In the genomic region with DNA sequence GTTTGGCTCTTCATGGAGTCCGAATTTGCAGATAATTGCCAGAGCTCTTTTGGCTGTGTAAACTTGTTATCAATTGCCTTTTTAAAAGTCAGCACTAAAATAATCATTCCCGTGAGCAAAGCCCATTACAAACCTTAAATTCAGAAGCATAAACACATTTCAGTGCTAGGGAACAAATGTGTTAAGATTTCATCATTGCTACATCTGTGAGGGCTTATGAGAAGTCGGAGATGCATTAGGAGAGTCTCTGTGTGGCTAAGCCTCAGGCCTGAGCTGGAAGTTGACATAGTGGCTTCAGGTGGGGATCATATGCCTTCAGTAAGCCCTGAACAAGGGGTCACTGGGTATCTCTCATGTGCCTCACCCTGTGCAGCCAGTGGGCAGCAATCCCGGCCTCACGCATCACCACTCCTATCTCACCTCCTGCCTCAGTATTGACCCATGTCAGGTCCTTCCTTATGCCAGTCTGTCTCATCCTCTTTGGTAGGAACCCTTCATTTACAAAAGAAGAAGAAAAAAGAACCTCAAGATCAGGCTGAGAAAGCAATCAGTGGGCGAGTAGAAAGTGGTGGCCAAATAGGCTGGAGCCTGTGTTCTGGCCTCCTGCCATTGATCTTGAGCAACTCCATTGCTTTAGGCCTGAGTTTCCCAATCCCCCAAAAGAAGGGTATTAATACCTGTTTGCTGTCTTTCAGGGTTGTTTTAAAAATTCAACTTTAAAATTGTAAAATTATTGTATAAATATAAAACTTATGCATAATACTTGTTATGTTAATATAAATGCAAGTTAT, we compare ENCODE assay signal across 23 cellular contexts.
"Had no signal": no experiment of that assay in that cellular context is flagged by ENCODE, and none has a peak within 500 bp of the region (broad histone marks: within the 10 kb centered on the region; RNA-seq: fewer than 3 reads in every experiment).

No MANE protein-coding gene starts in this region.

- H3K4me1 Mint-ChIP-seq: nephron; stimulated activated effector memory CD8-positive, alpha-beta T cell treated with anti-CD3 and anti-CD28 coated beads, Interleukin-12 subunit alpha, Interleukin-12 subunit beta, amount 100 ng/mL, for 72 hours had no signal

- H2AFZ ChIP-seq: hepatocyte had no signal

- H3K27ac Mint-ChIP-seq: activated CD8-positive, alpha-beta T cell treated with anti-CD3 and anti-CD28 coated beads for 36 hours; activated naive CD4-positive, alpha-beta T cell treated with anti-CD3 and anti-CD28 coated beads, Interleukin-2, amount 50 U/mL, for 72 hours; nephron; stimulated activated effector memory CD8-positive, alpha-beta T cell treated with anti-CD3 and anti-CD28 coated beads, Interleukin-12 subunit alpha, Interleukin-12 subunit beta, amount 100 ng/mL, for 72 hours; stimulated activated naive CD8-positive, alpha-beta T cell treated with anti-CD3 and anti-CD28 coated beads, Interleukin-15, Interleukin-2, amounts not matched to agents 100 ng/mL and 50 ng/mL, for 24 hours; type B pancreatic cell had no signal

- H3K27ac ChIP-seq: cardiac muscle cell, hepatocyte, left lung, neutrophil, sigmoid colon, uterus had no signal

- H3K9me3 ChIP-seq: left lung, neutrophil, sigmoid colon, uterus had no signal

- ATAC-seq: activated CD8-positive, alpha-beta T cell treated with anti-CD3 and anti-CD28 coated beads for 36 hours; activated naive CD4-positive, alpha-beta T cell treated with anti-CD3 and anti-CD28 coated beads, Interleukin-2, amount 50 U/mL, for 72 hours; esophagus mucosa; left lung; stimulated activated effector memory CD8-positive, alpha-beta T cell treated with anti-CD3 and anti-CD28 coated beads, Interleukin-12 subunit alpha, Interleukin-12 subunit beta, amount 100 ng/mL, for 72 hours had no signal

- H3K36me3 ChIP-seq: cardiac muscle cell, left lung, neutrophil, sigmoid colon, uterus had no signal

- H3K4me2 ChIP-seq: hepatocyte had no signal

- H3K36me3 Mint-ChIP-seq: activated naive CD4-positive, alpha-beta T cell treated with anti-CD3 and anti-CD28 coated beads, Interleukin-2, amount 50 U/mL, for 72 hours; stimulated activated effector memory CD8-positive, alpha-beta T cell treated with anti-CD3 and anti-CD28 coated beads, Interleukin-12 subunit alpha, Interleukin-12 subunit beta, amount 100 ng/mL, for 72 hours; type B pancreatic cell had no signal

- DNase-seq: activated CD4-positive, alpha-beta T cell treated with anti-CD3 and anti-CD28 coated beads, Interleukin-2, amount 50 U/mL, for 1 hour; activated CD4-positive, CD25-positive, alpha-beta regulatory T cell treated with anti-CD3 and anti-CD28 coated beads, Interleukin-2, amount 50 U/mL, for 72 hours; activated CD8-positive, alpha-beta T cell treated with anti-CD3 and anti-CD28 coated beads for 36 hours; activated naive CD4-positive, alpha-beta T cell; activated T-cell treated with anti-CD3 and anti-CD28 coated beads, Interleukin-2, amount 50 U/mL, for 48 hours; anterior cingulate cortex; cortex of kidney; left lung; sigmoid colon; small intestine; stimulated activated CD4-positive, alpha-beta T cell treated with anti-CD3 and anti-CD28 coated beads, Interleukin-4, amount 100 ng/mL, for 24 hours; substantia nigra; T-helper 2 cell; uterus had no signal

- H3K27me3 Mint-ChIP-seq: type B pancreatic cell had no signal

- H3K4me3 ChIP-seq: cardiac muscle cell, hepatocyte, left lung, sigmoid colon, uterus had no signal

- H3K27me3 ChIP-seq: cardiac muscle cell, hepatocyte, left lung, neutrophil, sigmoid colon, uterus had no signal

- H3K9me3 Mint-ChIP-seq: activated CD8-positive, alpha-beta T cell treated with anti-CD3 and anti-CD28 coated beads for 36 hours; activated naive CD4-positive, alpha-beta T cell treated with anti-CD3 and anti-CD28 coated beads, Interleukin-2, amount 50 U/mL, for 72 hours; nephron; stimulated activated effector memory CD8-positive, alpha-beta T cell treated with anti-CD3 and anti-CD28 coated beads, Interleukin-12 subunit alpha, Interleukin-12 subunit beta, amount 100 ng/mL, for 72 hours; stimulated activated naive CD8-positive, alpha-beta T cell treated with anti-CD3 and anti-CD28 coated beads, Interleukin-15, Interleukin-2, amounts not matched to agents 100 ng/mL and 50 ng/mL, for 24 hours; type B pancreatic cell had no signal

- H3K79me2 ChIP-seq: hepatocyte had no signal

- H3K4me3 Mint-ChIP-seq: activated CD8-positive, alpha-beta T cell treated with anti-CD3 and anti-CD28 coated beads for 36 hours; nephron; stimulated activated effector memory CD8-positive, alpha-beta T cell treated with anti-CD3 and anti-CD28 coated beads, Interleukin-12 subunit alpha, Interleukin-12 subunit beta, amount 100 ng/mL, for 72 hours; stimulated activated naive CD8-positive, alpha-beta T cell treated with anti-CD3 and anti-CD28 coated beads, Interleukin-15, Interleukin-2, amounts not matched to agents 100 ng/mL and 50 ng/mL, for 24 hours; type B pancreatic cell had no signal

- H3K4me1 ChIP-seq: left lung, sigmoid colon, uterus had no signal
